In the genomic region with DNA sequence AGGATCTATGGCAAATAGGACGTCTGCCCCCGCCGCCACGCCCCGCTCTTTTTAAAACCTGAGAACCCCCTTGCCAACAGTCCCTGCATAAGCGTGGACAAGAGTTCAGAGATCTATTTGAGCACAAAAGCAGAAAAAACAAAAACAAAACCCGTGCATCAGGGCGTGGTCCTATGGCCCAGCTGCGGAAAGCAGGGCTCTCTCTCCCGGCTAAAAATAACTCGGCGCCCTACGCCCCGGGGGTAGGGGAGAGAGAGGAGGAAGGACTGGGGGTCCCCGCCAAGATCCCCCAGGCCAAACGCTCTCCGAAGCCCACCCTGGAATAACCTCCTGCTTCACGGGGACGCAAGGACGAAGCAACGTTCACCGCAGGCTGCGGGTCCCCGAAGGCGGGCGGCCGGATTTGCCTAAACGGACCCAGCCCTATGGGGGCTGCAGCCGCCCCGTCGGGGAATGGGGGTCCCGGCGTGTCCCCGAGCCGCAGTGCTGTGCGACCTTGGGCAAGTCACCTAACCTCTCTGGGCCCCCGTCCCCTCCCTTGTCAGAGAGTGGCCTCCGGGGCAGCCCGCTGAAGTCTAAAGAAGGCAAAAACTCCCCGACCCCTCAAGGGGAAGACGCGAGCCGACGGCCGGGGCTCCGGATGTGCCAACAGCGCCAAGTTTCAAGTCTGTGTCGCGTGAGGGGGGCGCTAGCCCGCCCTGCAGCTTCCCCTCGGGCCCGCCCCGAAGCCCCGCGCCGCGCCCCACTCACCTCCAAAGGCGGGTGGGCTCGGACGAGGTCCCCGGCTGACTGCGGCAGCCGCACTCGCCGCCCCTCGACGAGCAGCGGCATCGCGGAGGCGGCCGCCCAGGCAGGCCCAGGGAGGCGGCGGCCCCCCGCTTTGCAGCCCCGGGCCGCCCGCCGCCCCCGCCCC, we compare ENCODE assay signal across 8 cellular contexts. TPM values are rescaled to one million over a fixed set of nuclear protein-coding genes. Genes with fewer than 3 reads are reported as not detected.
DNase-seq lines count a peak whose midpoint lies in the region; ATAC-seq and TF ChIP-seq lines count a peak whose summit lies in the region.

No MANE protein-coding gene starts in this region.

- H3K27ac ChIP-seq in A673 (ENCODE audit: low read depth, low read length, poor library complexity, severe bottlenecking) (peak overlapping the region; percentile 90), spleen (peak overlapping the region; percentile 82 to 93 (median 88))

- peaks cover 18% of the 10 kb centered on the region for H3K4me1 Mint-ChIP-seq in activated naive CD8-positive, alpha-beta T cell treated with anti-CD3 and anti-CD28 coated beads for 36 hours

- H3K4me3 ChIP-seq in A673 (ENCODE audit: low read depth, low read length, poor library complexity, severe bottlenecking): peak overlapping the region; percentile 96
- peak overlapping the region; percentile 85 for H3K4me3 ChIP-seq in iPS-15b (ENCODE audit: low read depth, low read length)
- H3K4me3 ChIP-seq in spleen: peak overlapping the region; percentile 75 to 98 (median 91)

- POLR2A ChIA-PET in A673 (lab: Charles Lee; ENCODE audit: low non-redundant PET): no interaction called here

- no peaks in the 10 kb centered on the region for H3K9me3 ChIP-seq in A673 (ENCODE audit: low read depth, low read length, poor library complexity, severe bottlenecking)
- no peaks in the 10 kb centered on the region for H3K9me3 ChIP-seq in iPS-15b (ENCODE audit: control insufficient read depth, insufficient read depth, low read length)
- no peaks in the 10 kb centered on the region for H3K9me3 ChIP-seq in spleen

- H3K36me3 Mint-ChIP-seq in activated naive CD8-positive, alpha-beta T cell treated with anti-CD3 and anti-CD28 coated beads for 36 hours: peaks cover 4% of the 10 kb centered on the region

- CTCF ChIA-PET in A673 (lab: Charles Lee): no interaction called here

- H3K9ac ChIP-seq in iPS-15b (ENCODE audit: low read depth, low read length): peak overlapping the region; percentile 60

- TF ChIP-seq CTCF in A673 (conservative IDR thresholded peaks at IDR 0.05; ENCODE audit: low read depth, low read length) (0 out of 2 replicates have a peak, but pooled peaks have one; percentile 16), spleen (IDR thresholded peaks at IDR 0.05 in 8 of 11, conservative IDR thresholded peaks at IDR 0.05 in 3 of 11) (no peak)

- H3K4me3 Mint-ChIP-seq in activated naive CD8-positive, alpha-beta T cell treated with anti-CD3 and anti-CD28 coated beads for 36 hours: peak overlapping the region; percentile 83

- no peaks in the 10 kb centered on the region for H3K27me3 ChIP-seq in A673 (replicated peaks; ENCODE audit: insufficient read depth, low read depth, low read length, poor library complexity)
- no peaks in the 10 kb centered on the region for H3K27me3 ChIP-seq in iPS-15b (ENCODE audit: control insufficient read depth, insufficient read depth, low read length)
- H3K27me3 ChIP-seq in spleen (replicated peaks in 1 of 7): no peaks in the 10 kb centered on the region

- BruUV-seq in A673 (replicated peaks; lab: Mats Ljungman, UMichigan): no TSS peak

- H3K4me1 ChIP-seq in A673 (ENCODE audit: insufficient read depth, low read length, poor library complexity, severe bottlenecking) (no peaks in the 10 kb centered on the region), iPS-15b (ENCODE audit: control insufficient read depth, insufficient read depth, low read length) (no peaks in the 10 kb centered on the region), spleen (peaks cover 4 to 44% (median 29%) of the 10 kb centered on the region in 6 donors)

- ATAC-seq in GM18498 (IDR thresholded peaks at IDR 0.05; ENCODE audit: unreplicated experiment) (peak; percentile 72), HG02763 (IDR thresholded peaks at IDR 0.05; ENCODE audit: unreplicated experiment) (peak; percentile 61)

- H3K27me3 Mint-ChIP-seq in activated naive CD8-positive, alpha-beta T cell treated with anti-CD3 and anti-CD28 coated beads for 36 hours: no peaks in the 10 kb centered on the region

- no peaks in the 10 kb centered on the region for H3K9me3 Mint-ChIP-seq in activated naive CD8-positive, alpha-beta T cell treated with anti-CD3 and anti-CD28 coated beads for 36 hours

- WGBS in spleen, 5 donors: 3 to 14% (median 4%) methylated on average over 13 to 81 of the region's 81 CpGs

- H3K27ac Mint-ChIP-seq in activated naive CD8-positive, alpha-beta T cell treated with anti-CD3 and anti-CD28 coated beads for 36 hours: peak overlapping the region; percentile 59

- H3K36me3 ChIP-seq in A673 (ENCODE audit: insufficient read depth, low read length, poor library complexity, severe bottlenecking) (peaks cover 16% of the 10 kb centered on the region), iPS-15b (ENCODE audit: control insufficient read depth, insufficient read depth, low read length) (peaks cover 5% of the 10 kb centered on the region), spleen (peaks cover 0 to 24% (median 13%) of the 10 kb centered on the region in 6 donors)

- intact Hi-C loops in A673 (cut with micrococcal nuclease; ENCODE audit: unreplicated experiment) (no loop called here), spleen (cut with DNase I; ENCODE audit: low total_unique reads) (no loop called here)

- TF ChIP-seq POLR2A in spleen (IDR thresholded peaks at IDR 0.05): peak in 1 of 3 donors; percentile 34

- no peak for DNase-seq in A673 (ENCODE audit: low spot score)
- peak; percentile 85 for DNase-seq in NCI-H69 (lab: John Stamatoyannopoulos, UW)
- no peak for DNase-seq in activated naive CD8-positive, alpha-beta T cell treated with anti-CD3 and anti-CD28 coated beads for 36 hours
- peak; percentile 96 for DNase-seq in spleen
- DNase-seq in NCI-H526 treated with DMSO at 0.1 percent for 48 hours (lab: John Stamatoyannopoulos, UW): no peak

RNA-seq across cellular contexts. Expression of a gene that starts 0.5 kb away (rescaled TPM):
- 55.5 and 59.7 TPM in 2 replicates for total RNA-seq in A673 (2021)
- total RNA-seq in activated naive CD8-positive, alpha-beta T cell treated with anti-CD3 and anti-CD28 coated beads for 36 hours: 10 to 100 TPM; 28.3 to 28.5 TPM
- 10 to 100 TPM; 27.1 to 70.6 (median 50.8) TPM for total RNA-seq in spleen
- 10 to 100 TPM; 33.0 to 48.3 (median 39.8) TPM for polyA plus RNA-seq in spleen

RNA-seq across cellular contexts. Expression of a gene that starts 38.7 kb away (rescaled TPM):
- total RNA-seq in A673 (2021) (37.4 and 39.3 TPM in 2 replicates), spleen (10 to 100 TPM; 28.3 to 38.6 (median 32.1) TPM)
- 10 to 100 TPM; 49.9 to 50.1 TPM for total RNA-seq in activated naive CD8-positive, alpha-beta T cell treated with anti-CD3 and anti-CD28 coated beads for 36 hours
- 10 to 100 TPM; 11.6 to 16.8 (median 12.5) TPM for polyA plus RNA-seq in spleen

Comparison
In these comparisons a context has a peak if more than half of its experiments do, and no peak if none do; other contexts are left out.
1. DNase-seq: peak in NCI-H69 (single experiment) and spleen (single experiment); none in A673 (single experiment), activated naive CD8-positive, alpha-beta T cell treated with anti-CD3 and anti-CD28 coated beads for 36 hours (single experiment) and NCI-H526 treated with DMSO at 0.1 percent for 48 hours (single experiment).
2. Peak in every context shown above with its lines, with median percentiles within 50 percentile points of each other: H3K4me3 ChIP-seq.